9 cellular contexts compared by ENCODE assay signal in the genomic region with DNA sequence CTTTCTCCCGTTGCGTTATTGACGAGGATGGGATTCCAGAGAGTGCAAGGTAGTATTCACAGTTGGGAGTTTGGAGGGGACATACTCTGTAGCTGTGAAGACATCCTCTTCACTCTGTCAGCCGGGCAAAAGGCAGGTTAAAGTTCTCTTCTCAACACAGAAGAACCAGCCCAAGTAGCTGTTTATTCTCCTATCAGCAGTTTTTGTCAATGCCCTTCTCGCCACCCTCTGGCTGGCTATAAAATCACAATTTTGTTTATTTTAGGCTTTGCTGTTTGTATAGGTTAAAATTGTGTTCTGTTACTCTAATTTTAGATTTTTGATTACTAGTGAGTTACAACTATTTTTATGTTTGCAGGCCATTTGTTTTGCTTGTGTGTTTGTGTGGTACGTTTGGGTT. TPM values are rescaled to one million over a fixed set of nuclear protein-coding genes. Genes with fewer than 3 reads are reported as not detected.
DNase-seq lines count a peak whose midpoint lies in the region; ATAC-seq, FAIRE-seq and TF ChIP-seq lines count a peak whose summit lies in the region.
"Had no signal": no experiment of that assay in that cellular context is flagged by ENCODE, and none has a peak within 500 bp of the region (broad histone marks: within the 10 kb centered on the region; RNA-seq: fewer than 3 reads in every experiment).

No MANE protein-coding gene starts in this region.

- H3K4me1 Mint-ChIP-seq in mesothelial cell of epicardium: peaks cover 2% of the 10 kb centered on the region

- H3K4me3 ChIP-seq in GM12865 (ENCODE audit: low read depth, low read length): no peak overlapping the region

- H3K4me3 Mint-ChIP-seq in mesothelial cell of epicardium: no peak overlapping the region

- H3K9me3 Mint-ChIP-seq in mesothelial cell of epicardium: peaks cover 24% of the 10 kb centered on the region

- in situ Hi-C loops in SK-MEL-5 (cut with HindIII; ENCODE audit: low pct_unique_long_range_greater_than_20kb, low sequenced_read_pairs): no loop called here

- no peaks in the 10 kb centered on the region for H3K36me3 Mint-ChIP-seq in mesothelial cell of epicardium

- ATAC-seq in HG02571 (IDR thresholded peaks at IDR 0.05; ENCODE audit: unreplicated experiment): no peak
- ATAC-seq in HG02610 (IDR thresholded peaks at IDR 0.05; ENCODE audit: unreplicated experiment): no peak

- TF ChIP-seq CTCF in GM12865 (IDR thresholded peaks at IDR 0.05; ENCODE audit: insufficient read depth, low read depth, low read length, missing control alignments) (peak; percentile 29), mesothelial cell of epicardium (IDR thresholded peaks at IDR 0.05; ENCODE audit: unreplicated experiment) (no peak)

- peaks cover 27% of the 10 kb centered on the region for H3K27me3 Mint-ChIP-seq in mesothelial cell of epicardium (ENCODE audit: low read depth)

- no peak overlapping the region for H3K27ac Mint-ChIP-seq in mesothelial cell of epicardium

- peak; percentile 26 for DNase-seq in Ammon's horn (ENCODE audit: low spot score)
- DNase-seq in GM12865 (ENCODE audit: low read depth): peak; percentile 18
- peak; percentile 38 for DNase-seq in SK-MEL-5 (ENCODE audit: low read depth, low spot score)
- no peak for DNase-seq in NCI-H526 treated with DMSO at 0.1 percent for 48 hours (lab: John Stamatoyannopoulos, UW)
- DNase-seq in mesothelial cell of epicardium (ENCODE audit: low spot score in 2 of 2, unreplicated experiment in 2 of 2): no peak

- peak; percentile 5 for FAIRE-seq in islet of Langerhans (lab: Jason Lieb, UNC)
- FAIRE-seq: astrocyte had no signal

RNA-seq across cellular contexts. Expression of gene MAS1, which starts 37.9 kb away (rescaled TPM):
- not detected in 2 replicates for total RNA-seq in SK-MEL-5 (2014; rRNA removed; shearing (Covaris generic))
- not detected in 2 replicates for polyA plus RNA-seq in SK-MEL-5 (2015; cell fraction: cytosol; rRNA removed)
- polyA plus RNA-seq in SK-MEL-5 (2015; cell fraction: nucleus; rRNA removed): not detected in 2 replicates
- total RNA-seq in mesothelial cell of epicardium: not detected in 3 replicates
- total RNA-seq: astrocyte had no signal

RNA-seq across cellular contexts. Expression of gene PNLDC1, which starts 52.8 kb away (rescaled TPM):
- total RNA-seq in SK-MEL-5 (2014; rRNA removed; shearing (Covaris generic)): 0.05 TPM in 1 of 2 replicates, not detected in the other
- not detected in 2 replicates for polyA plus RNA-seq in SK-MEL-5 (2015; cell fraction: cytosol; rRNA removed)
- 0.39 TPM in 1 of 2 replicates, not detected in the other for polyA plus RNA-seq in SK-MEL-5 (2015; cell fraction: nucleus; rRNA removed)
- 0.16 to 0.33 TPM (median 0.23 TPM) in 3 replicates for total RNA-seq in mesothelial cell of epicardium

Comparison
In these comparisons a context has a peak if more than half of its experiments do, and no peak if none do; other contexts are left out.
1. DNase-seq: peak in Ammon's horn (single experiment), GM12865 (single experiment) and SK-MEL-5 (single experiment); none in NCI-H526 treated with DMSO at 0.1 percent for 48 hours (single experiment) and mesothelial cell of epicardium (0 of 2).